In genomic region chr22:30000566-30000965, GRCh38 we compare ENCODE assay signal across 14 cellular contexts.
A peak's percentile ranks its signal among the peaks of the same experiment; 100 is the strongest.
DNase-seq lines count a peak whose midpoint lies in the region; ATAC-seq and TF ChIP-seq lines count a peak whose summit lies in the region.
"Had no signal": no experiment of that assay in that cellular context is flagged by ENCODE, and none has a peak within 500 bp of the region (broad histone marks: within the 10 kb centered on the region; RNA-seq: fewer than 3 reads in every experiment).

No MANE protein-coding gene starts in this region.

- peak overlapping the region; percentile 64 for H3K27ac ChIP-seq in VCaP
- H3K27ac ChIP-seq: coronary artery, psoas muscle, upper lobe of left lung had no signal

- ATAC-seq in GM18498 (IDR thresholded peaks at IDR 0.05; ENCODE audit: unreplicated experiment), result no peak
- ATAC-seq: left cardiac atrium; psoas muscle; stimulated activated memory B cell treated with anti-CD40 and anti-IgM and Interleukin-4, amounts not matched to agents 10 μg/mL and 1 μg/mL and 100 μg/mL, for 72 hours had no signal

- peak; percentile 31 for DNase-seq in AG08396 (ENCODE audit: low spot score)
- DNase-seq in COLO829 (ENCODE audit: low spot score), result peak; percentile 45
- DNase-seq in glomerular visceral epithelial cell (ENCODE audit: extremely low spot score), result peak; percentile 81
- no peak for DNase-seq in GM19240 (ENCODE audit: insufficient read length, low spot score)
- no peak for DNase-seq in SIG-M5 (lab: John Stamatoyannopoulos, UW)
- DNase-seq: activated naive CD8-positive, alpha-beta T cell treated with anti-CD3 and anti-CD28 coated beads, Interleukin-2, amount 10 ng/mL, durations not matched to agents 7 days and 5 days; left cardiac atrium; NCI-H2107; psoas muscle; upper lobe of left lung had no signal

- no peak for TF ChIP-seq CTCF in VCaP (conservative IDR thresholded peaks at IDR 0.05)

Comparison
In these comparisons a context has a peak if more than half of its experiments do, and no peak if none do; other contexts are left out.
1. DNase-seq: peak in AG08396 (single experiment), COLO829 (single experiment) and glomerular visceral epithelial cell (single experiment); none in GM19240 (single experiment) and SIG-M5 (single experiment).